ENCODE assay signal across 10 cellular contexts in the genomic region with DNA sequence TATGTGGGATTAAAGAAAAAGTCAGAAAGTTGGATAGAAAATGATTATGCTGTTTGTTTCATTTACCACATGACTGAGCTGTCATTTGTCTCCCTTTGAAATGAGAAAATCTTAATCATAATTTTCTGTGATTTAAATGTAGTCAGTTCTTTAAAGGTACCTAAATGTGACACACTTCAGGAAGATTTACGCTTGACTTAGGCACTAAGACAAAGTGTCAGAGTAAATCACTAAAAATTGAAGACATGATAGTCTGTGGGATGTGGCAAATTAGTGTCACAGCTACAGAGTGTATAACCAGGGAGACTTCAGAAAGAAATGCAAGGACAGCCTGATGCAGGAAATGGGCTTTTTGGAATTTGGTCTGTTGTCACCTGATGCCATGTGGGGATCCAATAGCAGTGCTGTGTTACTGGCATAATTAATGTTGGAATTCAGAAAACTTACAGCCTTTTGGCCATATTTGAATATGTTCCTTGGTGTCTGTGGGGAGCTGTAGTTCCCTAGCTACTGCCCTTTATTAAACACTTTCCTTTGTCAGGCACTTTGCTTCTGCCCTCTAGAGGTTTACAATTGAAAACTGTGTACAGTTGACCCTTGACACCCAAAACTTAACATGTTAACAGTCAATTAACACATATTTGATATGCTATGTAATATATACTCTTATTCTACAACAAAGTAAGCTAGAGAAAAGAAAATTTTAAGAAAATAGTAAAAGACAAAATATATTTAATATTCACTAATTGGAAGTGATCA.
DNase-seq lines count a peak whose midpoint lies in the region; ATAC-seq and TF ChIP-seq lines count a peak whose summit lies in the region.
"Had no signal": no experiment of that assay in that cellular context is flagged by ENCODE, and none has a peak within 500 bp of the region (broad histone marks: within the 10 kb centered on the region; RNA-seq: fewer than 3 reads in every experiment).

No MANE protein-coding gene starts in this region.

- TF ChIP-seq CTCF in fibroblast of villous mesenchyme (IDR thresholded peaks at IDR 0.05; ENCODE audit: insufficient read depth, low read depth, low read length) (peak; percentile 41), gastroesophageal sphincter (IDR thresholded peaks at IDR 0.05) (no peak), colonic mucosa (IDR thresholded peaks at IDR 0.05) (no peak)

- H3K4me1 ChIP-seq in gastroesophageal sphincter: no peaks in the 10 kb centered on the region
- no peaks in the 10 kb centered on the region for H3K4me1 ChIP-seq in colonic mucosa
- H3K4me1 ChIP-seq: psoas muscle had no signal

- DNase-seq in AML-193 (lab: John Stamatoyannopoulos, UW) (peak; percentile 12 to 23), M059J (ENCODE audit: low read depth) (peak; percentile 22), fibroblast of villous mesenchyme (ENCODE audit: low read depth) (no peak), SW480 (ENCODE audit: low spot score) (no peak), colonic mucosa (no peak)
- DNase-seq in stimulated activated CD4-positive, alpha-beta T cell treated with anti-CD3 and anti-CD28 coated beads, Interleukin-12 subunit alpha, Interleukin-12 subunit beta, amount 100 ng/mL, for 4 hours: no peak
- DNase-seq: activated CD8-positive, alpha-beta T cell treated with anti-CD3 and anti-CD28 coated beads, Interleukin-2, amount 10 ng/mL, durations not matched to agents 7 days and 5 days; psoas muscle had no signal

- H3K9me3 ChIP-seq in gastroesophageal sphincter: no peaks in the 10 kb centered on the region
- H3K9me3 ChIP-seq in colonic mucosa: no peaks in the 10 kb centered on the region
- H3K9me3 ChIP-seq: psoas muscle had no signal

- no peaks in the 10 kb centered on the region for H3K27me3 ChIP-seq in gastroesophageal sphincter
- no peaks in the 10 kb centered on the region for H3K27me3 ChIP-seq in colonic mucosa

- no peak overlapping the region for H3K27ac ChIP-seq in gastroesophageal sphincter
- H3K27ac ChIP-seq in colonic mucosa: no peak overlapping the region
- H3K27ac ChIP-seq: psoas muscle had no signal

- H3K4me3 ChIP-seq in fibroblast of villous mesenchyme (ENCODE audit: low read depth, low read length) (no peak overlapping the region), gastroesophageal sphincter (no peak overlapping the region), colonic mucosa (no peak overlapping the region)
- H3K4me3 ChIP-seq: psoas muscle had no signal

- H3K9ac ChIP-seq in colonic mucosa (ENCODE audit: low read depth in 2 of 2, low read length in 2 of 2): no peak overlapping the region

- no peak for TF ChIP-seq EP300 in gastroesophageal sphincter (IDR thresholded peaks at IDR 0.05)

- H3K36me3 ChIP-seq in gastroesophageal sphincter (peaks cover 0 to 37% of the 10 kb centered on the region in 2 donors), colonic mucosa (no peaks in the 10 kb centered on the region)

- intact Hi-C loops in colonic mucosa (cut with DNase I): loop anchor here (10.0 kb wide), 1 partner anchor 194 kb away; no protein-coding TSS in a partner anchor

- ATAC-seq in GM19395 (IDR thresholded peaks at IDR 0.05; ENCODE audit: unreplicated experiment) (peak; percentile 69), gastroesophageal sphincter (no peak)
- ATAC-seq: activated CD8-positive, alpha-beta T cell treated with anti-CD3 and anti-CD28 coated beads, Interleukin-2, amount 10 ng/mL, durations not matched to agents 7 days and 5 days; psoas muscle had no signal

- TF ChIP-seq POLR2A in gastroesophageal sphincter (IDR thresholded peaks at IDR 0.05): no peak

- WGBS in gastroesophageal sphincter (ENCODE audit: low coverage in 1 of 2), 2 donors: 100% methylated on average over 1 of the region's 1 CpG

Comparison
In these comparisons a context has a peak if more than half of its experiments do, and no peak if none do; other contexts are left out.
1. DNase-seq: peak in AML-193 (2 of 2) and M059J (single experiment); none in fibroblast of villous mesenchyme (single experiment), stimulated activated CD4-positive, alpha-beta T cell treated with anti-CD3 and anti-CD28 coated beads, Interleukin-12 subunit alpha, Interleukin-12 subunit beta, amount 100 ng/mL, for 4 hours (single experiment), SW480 (single experiment) and colonic mucosa (single experiment).